Comparison of ENCODE assay signal across 25 cellular contexts in genomic region chr1:5976726-5977493, GRCh38. TPM values are rescaled to one million over a fixed set of nuclear protein-coding genes. Genes with fewer than 3 reads are reported as not detected.
DNase-seq lines count a peak whose midpoint lies in the region; ATAC-seq, FAIRE-seq and TF ChIP-seq lines count a peak whose summit lies in the region.
"Had no signal": no experiment of that assay in that cellular context is flagged by ENCODE, and none has a peak within 500 bp of the region (broad histone marks: within the 10 kb centered on the region; RNA-seq: fewer than 3 reads in every experiment).

No MANE protein-coding gene starts in this region.

- FAIRE-seq in kidney (lab: Jason Lieb, UNC): no peak
- FAIRE-seq: endothelial cell of umbilical vein, GM18507, HTR-8/SVneo had no signal

- peaks cover 3% of the 10 kb centered on the region; the same call in 1 of the 2 replicates for H3K79me2 ChIP-seq in GM23338 (replicated peaks; ENCODE audit: insufficient read depth)

- TF ChIP-seq CTCF in GM23338 (conservative IDR thresholded peaks at IDR 0.05; ENCODE audit: low read depth in 2 of 2) (no peak), kidney (IDR thresholded peaks at IDR 0.05; ENCODE audit: borderline replicate concordance, extremely low read depth, insufficient read depth) (no peak)

- H3K27me3 ChIP-seq in GM23338 (ENCODE audit: insufficient read depth): no peaks in the 10 kb centered on the region
- H3K27me3 ChIP-seq: ovary, thyroid gland had no signal

- no peak overlapping the region for H3K9ac ChIP-seq in kidney (ENCODE audit: low read length in 2 of 2)

- no peak overlapping the region for H3K4me3 Mint-ChIP-seq in T-helper 1 cell treated with Interleukin-12 subunit alpha and Interleukin-12 subunit beta and Interleukin-4 antibody, amounts not matched to agents 30 μg/mL and 1 μg/mL, for 36 hours
- no peak overlapping the region for H3K4me3 Mint-ChIP-seq in GM23338
- H3K4me3 Mint-ChIP-seq: activated naive CD8-positive, alpha-beta T cell treated with anti-CD3 and anti-CD28 coated beads, Interleukin-2, amount 10 ng/mL, durations not matched to agents 7 days and 5 days had no signal

- H3K9me3 ChIP-seq in kidney (ENCODE audit: control insufficient read depth in 1 of 2, low read length in 2 of 2): no peaks in the 10 kb centered on the region
- H3K9me3 ChIP-seq: ovary, thyroid gland had no signal

- no peaks in the 10 kb centered on the region for H3K27me3 Mint-ChIP-seq in T-helper 1 cell treated with Interleukin-12 subunit alpha and Interleukin-12 subunit beta and Interleukin-4 antibody, amounts not matched to agents 30 μg/mL and 1 μg/mL, for 36 hours (ENCODE audit: low read depth)
- peaks cover 20% of the 10 kb centered on the region for H3K27me3 Mint-ChIP-seq in GM23338 (ENCODE audit: insufficient read depth, low read depth, poor library complexity)
- H3K27me3 Mint-ChIP-seq: activated naive CD8-positive, alpha-beta T cell treated with anti-CD3 and anti-CD28 coated beads, Interleukin-2, amount 10 ng/mL, durations not matched to agents 7 days and 5 days had no signal

- no peaks in the 10 kb centered on the region for H3K9me2 ChIP-seq in GM23338 (ENCODE audit: insufficient read depth)

- H3K36me3 Mint-ChIP-seq in T-helper 1 cell treated with Interleukin-12 subunit alpha and Interleukin-12 subunit beta and Interleukin-4 antibody, amounts not matched to agents 30 μg/mL and 1 μg/mL, for 36 hours (ENCODE audit: low read depth): peaks cover 17% of the 10 kb centered on the region
- H3K36me3 Mint-ChIP-seq in GM23338 (ENCODE audit: low read depth): peaks cover 24% of the 10 kb centered on the region

- no peak overlapping the region for H2AFZ ChIP-seq in GM23338
- H2AFZ ChIP-seq: PC-9 had no signal

- intact Hi-C loops in kidney (cut with DNase I): no loop called here
- intact Hi-C loops in posterior vena cava (cut with DNase I): no loop called here

- no peak for ATAC-seq in GM23338

- no peaks in the 10 kb centered on the region for H3K36me3 ChIP-seq in GM23338 (ENCODE audit: insufficient read depth)
- no peaks in the 10 kb centered on the region for H3K36me3 ChIP-seq in kidney (ENCODE audit: control insufficient read depth in 1 of 2, insufficient read depth in 2 of 2, low read length in 2 of 2)
- H3K36me3 ChIP-seq: ovary had no signal

- 0 out of 2 replicates have a peak, but pooled peaks cover 4% of the 10 kb centered on the region for H3F3A ChIP-seq in GM23338 (replicated peaks; ENCODE audit: low read depth)

- H3K4me1 Mint-ChIP-seq in T-helper 1 cell treated with Interleukin-12 subunit alpha and Interleukin-12 subunit beta and Interleukin-4 antibody, amounts not matched to agents 30 μg/mL and 1 μg/mL, for 36 hours (ENCODE audit: low read depth): peaks cover 18% of the 10 kb centered on the region
- H3K4me1 Mint-ChIP-seq in GM23338: peaks cover 18% of the 10 kb centered on the region

- H3K4me3 ChIP-seq in GM23338: no peak overlapping the region
- no peak overlapping the region for H3K4me3 ChIP-seq in kidney (ENCODE audit: low read length in 2 of 2)
- H3K4me3 ChIP-seq: ovary, PC-9, thyroid gland had no signal

- DNase-seq in T-helper 1 cell (no peak), GM23338 (ENCODE audit: low spot score) (no peak), kidney (peak; percentile 60), posterior vena cava (ENCODE audit: low spot score) (peak; percentile 68), HUDEP-2 (lab: John Stamatoyannopoulos, UW; ENCODE audit: unreplicated experiment in 76 of 76) (no peak), NCI-H82 (lab: John Stamatoyannopoulos, UW) (no peak), kidney tubule cell (ENCODE audit: low spot score) (no peak)
- DNase-seq: activated CD4-positive, alpha-beta T cell treated with anti-CD3 and anti-CD28 coated beads, Interleukin-2, amount 50 U/mL, for 1 hour; activated naive CD8-positive, alpha-beta T cell treated with anti-CD3 and anti-CD28 coated beads, Interleukin-2, amount 10 ng/mL, durations not matched to agents 7 days and 5 days; central memory CD4-positive, alpha-beta T cell; GDM1; GOT3; NCI-H1436 treated with DMSO at 0.1 percent for 48 hours; NK-92 treated with Interleukin-12 subunit alpha and Interleukin-12 subunit beta, amount 100 ng/mL, for 24 hours; PC-9; SHP77 treated with DMSO at 0.1 percent for 48 hours; stimulated activated CD4-positive, alpha-beta T cell treated with anti-CD3 and anti-CD28 coated beads, Interleukin-4, amount 100 ng/mL, for 24 hours; stimulated activated naive CD4-positive, alpha-beta T cell treated with Interleukin-2 at 50 U/mL for 16 hours; thyroid gland had no signal

- H3K4me1 ChIP-seq in GM23338 (ENCODE audit: insufficient read depth): peaks cover 8% of the 10 kb centered on the region
- peaks cover 2 to 3% of the 10 kb centered on the region in 2 donors for H3K4me1 ChIP-seq in kidney (ENCODE audit: control insufficient read depth in 1 of 2, insufficient read depth in 1 of 2, low read depth in 1 of 2, low read length in 2 of 2)

- H3K4me2 ChIP-seq in GM23338: no peak overlapping the region
- H3K4me2 ChIP-seq: PC-9 had no signal

- peak overlapping the region; percentile 77 for H3K27ac Mint-ChIP-seq in T-helper 1 cell treated with Interleukin-12 subunit alpha and Interleukin-12 subunit beta and Interleukin-4 antibody, amounts not matched to agents 30 μg/mL and 1 μg/mL, for 36 hours
- H3K27ac Mint-ChIP-seq in GM23338: peak overlapping the region; percentile 43; the same call in 1 of the 2 replicates

- no peaks in the 10 kb centered on the region; the same call in 1 of the 2 replicates for H4K20me1 ChIP-seq in GM23338 (replicated peaks; ENCODE audit: insufficient read depth)

- H3K9me3 Mint-ChIP-seq in T-helper 1 cell treated with Interleukin-12 subunit alpha and Interleukin-12 subunit beta and Interleukin-4 antibody, amounts not matched to agents 30 μg/mL and 1 μg/mL, for 36 hours: no peaks in the 10 kb centered on the region
- peaks cover 17% of the 10 kb centered on the region; the same call in 2 of the 3 replicates for H3K9me3 Mint-ChIP-seq in GM23338

- H3K27ac ChIP-seq in GM23338 (ENCODE audit: low read depth) (no peak overlapping the region), kidney (ENCODE audit: low read depth in 2 of 2, low read length in 2 of 2) (no peak overlapping the region)
- H3K27ac ChIP-seq: 22Rv1, ovary, PC-9, thyroid gland had no signal

TF ChIP-seq in GM23338, 12 proteins besides CTCF, POLR2A, EP300 and RAD21:
- TF ChIP-seq CREB1 (CRISPR knock-in tag; IDR thresholded peaks at IDR 0.05; ENCODE audit: low read depth) (no peak), STAT1 (IDR thresholded peaks at IDR 0.05; ENCODE audit: unreplicated experiment) (no peak), ZNF114 (CRISPR knock-in tag; IDR thresholded peaks at IDR 0.05) (no peak), JUNB (IDR thresholded peaks at IDR 0.05; ENCODE audit: unreplicated experiment) (no peak)

RNA-seq across cellular contexts. Expression of gene NPHP4, which starts 15.3 kb away (rescaled TPM):
- 8.6 and 12.4 TPM in 2 replicates for total RNA-seq in GM23338 (2014; rRNA removed; shearing (Covaris generic))
- polyA plus RNA-seq in GM23338 (2016; fragmentation: Nextera tagmentation; extraction: Ambion mirVana) (2.4 and 2.5 TPM in 2 replicates), kidney (ENCODE audit: insufficient read depth, low read depth, low replicate concordance) (2.9 TPM)
- total RNA-seq in kidney (16.1 TPM), posterior vena cava (1 to 10 TPM; 6.9 to 7.7 TPM)

Comparison
In these comparisons a context has a peak if more than half of its experiments do, and no peak if none do; other contexts are left out.
1. DNase-seq: peak in kidney (single experiment) and posterior vena cava (single experiment); none in T-helper 1 cell (0 of 5), GM23338 (single experiment), HUDEP-2 (0 of 76), NCI-H82 (single experiment) and kidney tubule cell (single experiment).